In genomic region chr4:17515724-17516407, GRCh38 we compare ENCODE assay signal across 1 cellular context.
TF ChIP-seq lines count a peak whose summit lies in the region.

No MANE protein-coding gene starts in this region.

TF ChIP-seq in HepG2, 621 proteins besides CTCF, POLR2A, EP300 and RAD21 (continued from another document and continues in another):
- TF ChIP-seq ZNF18 (CRISPR knock-in tag; IDR thresholded peaks at IDR 0.05; ENCODE audit: insufficient replicate concordance) (no peak), SOX5 (CRISPR knock-in tag; IDR thresholded peaks at IDR 0.05; ENCODE audit: borderline replicate concordance) (0 out of 2 replicates have a peak, but pooled peaks have one; percentile 20), ADNP (CRISPR knock-in tag; IDR thresholded peaks at IDR 0.05) (peak; percentile 91), TGIF2 (CRISPR knock-in tag; IDR thresholded peaks at IDR 0.05) (peak; percentile 14; the same call in 1 of the 2 replicates), SALL1 (CRISPR knock-in tag; IDR thresholded peaks at IDR 0.05) (peak; percentile 67), HNF4A (CRISPR knock-in tag; IDR thresholded peaks at IDR 0.05) (peak; percentile 38), CHD4 (IDR thresholded peaks at IDR 0.05; ENCODE audit: borderline replicate concordance, low read length) (peak; percentile 97; the same call in 1 of the 2 replicates), ATF7-NPFF (CRISPR knock-in tag; IDR thresholded peaks at IDR 0.05; ENCODE audit: low read depth) (no peak), HMGA1 (CRISPR knock-in tag; conservative IDR thresholded peaks at IDR 0.05) (no peak), ESRRA (CRISPR knock-in tag; IDR thresholded peaks at IDR 0.05; ENCODE audit: low read depth) (peak; percentile 86), THRA (CRISPR knock-in tag; IDR thresholded peaks at IDR 0.05; ENCODE audit: borderline replicate concordance) (peak; percentile 69; the same call in 1 of the 2 replicates), ZNF274 (CRISPR knock-in tag; IDR thresholded peaks at IDR 0.05) (no peak), ATF1 (CRISPR knock-in tag; IDR thresholded peaks at IDR 0.05) (peak; percentile 44; the same call in 1 of the 2 replicates), ARNTL (CRISPR knock-in tag; IDR thresholded peaks at IDR 0.05) (0 out of 2 replicates have a peak, but pooled peaks have one; percentile 33), RARA (CRISPR knock-in tag; IDR thresholded peaks at IDR 0.05) (peak; percentile 77), ARID5B (CRISPR knock-in tag; IDR thresholded peaks at IDR 0.05) (peak; percentile 27; the same call in 1 of the 2 replicates), MED1 (CRISPR knock-in tag; IDR thresholded peaks at IDR 0.05) (peak; percentile 18; the same call in 1 of the 2 replicates), ETV5 (CRISPR knock-in tag; IDR thresholded peaks at IDR 0.05; ENCODE audit: borderline replicate concordance) (peak; percentile 39; the same call in 1 of the 2 replicates), FOXP1 (IDR thresholded peaks at IDR 0.05) (no peak), FOXP1 (CRISPR knock-in tag; IDR thresholded peaks at IDR 0.05) (peak; percentile 3; the same call in 1 of the 2 replicates), ZNF629 (CRISPR knock-in tag; conservative IDR thresholded peaks at IDR 0.05) (peak; percentile 100), ZNF121 (CRISPR knock-in tag; IDR thresholded peaks at IDR 0.05) (peak; percentile 67; the same call in 1 of the 2 replicates), SOX6 (IDR thresholded peaks at IDR 0.05) (no peak), SOX6 (CRISPR knock-in tag; IDR thresholded peaks at IDR 0.05) (peak; percentile 40; the same call in 1 of the 2 replicates), FOXK1 (CRISPR knock-in tag; IDR thresholded peaks at IDR 0.05; ENCODE audit: borderline replicate concordance, low read depth) (peak; percentile 30; the same call in 1 of the 2 replicates), MBNL3 (CRISPR knock-in tag; conservative IDR thresholded peaks at IDR 0.05) (no peak), PPARG (CRISPR knock-in tag; conservative IDR thresholded peaks at IDR 0.05) (0 out of 2 replicates have a peak, but pooled peaks have one; percentile 24), ZNF749 (CRISPR knock-in tag; IDR thresholded peaks at IDR 0.05; ENCODE audit: borderline replicate concordance) (no peak), ZNF24 (IDR thresholded peaks at IDR 0.05) (peak; percentile 63; the same call in 1 of the 2 replicates), NCOR1 (IDR thresholded peaks at IDR 0.05; ENCODE audit: borderline replicate concordance, low read length) (peak; percentile 62; the same call in 1 of the 2 replicates), DPF2 (CRISPR knock-in tag; IDR thresholded peaks at IDR 0.05; ENCODE audit: borderline replicate concordance, low read depth) (0 out of 2 replicates have a peak, but pooled peaks have one; percentile 49), KDM1A (CRISPR knock-in tag; IDR thresholded peaks at IDR 0.05) (peak; percentile 93), KAT2B (IDR thresholded peaks at IDR 0.05; ENCODE audit: borderline replicate concordance, low read depth, low read length) (peak; percentile 31; the same call in 1 of the 2 replicates), ZNF7 (CRISPR knock-in tag; IDR thresholded peaks at IDR 0.05) (peak; percentile 46; the same call in 1 of the 2 replicates), ARID2 (CRISPR knock-in tag; IDR thresholded peaks at IDR 0.05; ENCODE audit: borderline replicate concordance) (no peak), TOE1 (CRISPR knock-in tag; IDR thresholded peaks at IDR 0.05) (no peak), CREM (IDR thresholded peaks at IDR 0.05) (0 out of 2 replicates have a peak, but pooled peaks have one; percentile 30), CREM (CRISPR knock-in tag; IDR thresholded peaks at IDR 0.05) (no peak), PAF1 (CRISPR knock-in tag; IDR thresholded peaks at IDR 0.05) (no peak), ZNF883 (CRISPR knock-in tag; IDR thresholded peaks at IDR 0.05; ENCODE audit: not compliant biosample characterization) (no peak), MLX (CRISPR knock-in tag; IDR thresholded peaks at IDR 0.05) (peak; percentile 17; the same call in 1 of the 2 replicates), ZNF703 (CRISPR knock-in tag; IDR thresholded peaks at IDR 0.05; ENCODE audit: borderline replicate concordance) (no peak), SAP130 (CRISPR knock-in tag; IDR thresholded peaks at IDR 0.05; ENCODE audit: low read depth) (peak; percentile 44; the same call in 1 of the 2 replicates), RXRB (CRISPR knock-in tag; IDR thresholded peaks at IDR 0.05; ENCODE audit: borderline replicate concordance) (peak; percentile 67)
- TF ChIP-seq, protein P1, sequence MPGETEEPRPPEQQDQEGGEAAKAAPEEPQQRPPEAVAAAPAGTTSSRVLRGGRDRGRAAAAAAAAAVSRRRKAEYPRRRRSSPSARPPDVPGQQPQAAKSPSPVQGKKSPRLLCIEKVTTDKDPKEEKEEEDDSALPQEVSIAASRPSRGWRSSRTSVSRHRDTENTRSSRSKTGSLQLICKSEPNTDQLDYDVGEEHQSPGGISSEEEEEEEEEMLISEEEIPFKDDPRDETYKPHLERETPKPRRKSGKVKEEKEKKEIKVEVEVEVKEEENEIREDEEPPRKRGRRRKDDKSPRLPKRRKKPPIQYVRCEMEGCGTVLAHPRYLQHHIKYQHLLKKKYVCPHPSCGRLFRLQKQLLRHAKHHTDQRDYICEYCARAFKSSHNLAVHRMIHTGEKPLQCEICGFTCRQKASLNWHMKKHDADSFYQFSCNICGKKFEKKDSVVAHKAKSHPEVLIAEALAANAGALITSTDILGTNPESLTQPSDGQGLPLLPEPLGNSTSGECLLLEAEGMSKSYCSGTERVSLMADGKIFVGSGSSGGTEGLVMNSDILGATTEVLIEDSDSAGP (CRISPR knock-in tag; IDR thresholded peaks at IDR 0.05; ENCODE audit: borderline replicate concordance), result no peak
- TF ChIP-seq, protein P2, sequence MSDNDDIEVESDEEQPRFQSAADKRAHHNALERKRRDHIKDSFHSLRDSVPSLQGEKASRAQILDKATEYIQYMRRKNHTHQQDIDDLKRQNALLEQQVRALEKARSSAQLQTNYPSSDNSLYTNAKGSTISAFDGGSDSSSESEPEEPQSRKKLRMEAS (IDR thresholded peaks at IDR 0.05), result peak; percentile 54; the same call in 1 of the 2 replicates
- TF ChIP-seq, protein P3, sequence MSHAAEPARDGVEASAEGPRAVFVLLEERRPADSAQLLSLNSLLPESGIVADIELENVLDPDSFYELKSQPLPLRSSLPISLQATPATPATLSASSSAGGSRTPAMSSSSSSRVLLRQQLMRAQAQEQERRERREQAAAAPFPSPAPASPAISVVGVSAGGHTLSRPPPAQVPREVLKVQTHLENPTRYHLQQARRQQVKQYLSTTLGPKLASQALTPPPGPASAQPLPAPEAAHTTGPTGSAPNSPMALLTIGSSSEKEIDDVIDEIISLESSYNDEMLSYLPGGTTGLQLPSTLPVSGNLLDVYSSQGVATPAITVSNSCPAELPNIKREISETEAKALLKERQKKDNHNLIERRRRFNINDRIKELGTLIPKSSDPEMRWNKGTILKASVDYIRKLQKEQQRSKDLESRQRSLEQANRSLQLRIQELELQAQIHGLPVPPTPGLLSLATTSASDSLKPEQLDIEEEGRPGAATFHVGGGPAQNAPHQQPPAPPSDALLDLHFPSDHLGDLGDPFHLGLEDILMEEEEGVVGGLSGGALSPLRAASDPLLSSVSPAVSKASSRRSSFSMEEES (CRISPR knock-in tag; IDR thresholded peaks at IDR 0.05), result peak; percentile 72
- TF ChIP-seq, protein P4, sequence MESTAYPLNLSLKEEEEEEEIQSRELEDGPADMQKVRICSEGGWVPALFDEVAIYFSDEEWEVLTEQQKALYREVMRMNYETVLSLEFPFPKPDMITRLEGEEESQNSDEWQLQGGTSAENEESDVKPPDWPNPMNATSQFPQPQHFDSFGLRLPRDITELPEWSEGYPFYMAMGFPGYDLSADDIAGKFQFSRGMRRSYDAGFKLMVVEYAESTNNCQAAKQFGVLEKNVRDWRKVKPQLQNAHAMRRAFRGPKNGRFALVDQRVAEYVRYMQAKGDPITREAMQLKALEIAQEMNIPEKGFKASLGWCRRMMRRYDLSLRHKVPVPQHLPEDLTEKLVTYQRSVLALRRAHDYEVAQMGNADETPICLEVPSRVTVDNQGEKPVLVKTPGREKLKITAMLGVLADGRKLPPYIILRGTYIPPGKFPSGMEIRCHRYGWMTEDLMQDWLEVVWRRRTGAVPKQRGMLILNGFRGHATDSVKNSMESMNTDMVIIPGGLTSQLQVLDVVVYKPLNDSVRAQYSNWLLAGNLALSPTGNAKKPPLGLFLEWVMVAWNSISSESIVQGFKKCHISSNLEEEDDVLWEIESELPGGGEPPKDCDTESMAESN (CRISPR knock-in tag; conservative IDR thresholded peaks at IDR 0.05), result no peak
- TF ChIP-seq, protein P5, sequence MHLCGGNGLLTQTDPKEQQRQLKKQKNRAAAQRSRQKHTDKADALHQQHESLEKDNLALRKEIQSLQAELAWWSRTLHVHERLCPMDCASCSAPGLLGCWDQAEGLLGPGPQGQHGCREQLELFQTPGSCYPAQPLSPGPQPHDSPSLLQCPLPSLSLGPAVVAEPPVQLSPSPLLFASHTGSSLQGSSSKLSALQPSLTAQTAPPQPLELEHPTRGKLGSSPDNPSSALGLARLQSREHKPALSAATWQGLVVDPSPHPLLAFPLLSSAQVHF (CRISPR knock-in tag; IDR thresholded peaks at IDR 0.05), result no peak
- TF ChIP-seq, protein P6, sequence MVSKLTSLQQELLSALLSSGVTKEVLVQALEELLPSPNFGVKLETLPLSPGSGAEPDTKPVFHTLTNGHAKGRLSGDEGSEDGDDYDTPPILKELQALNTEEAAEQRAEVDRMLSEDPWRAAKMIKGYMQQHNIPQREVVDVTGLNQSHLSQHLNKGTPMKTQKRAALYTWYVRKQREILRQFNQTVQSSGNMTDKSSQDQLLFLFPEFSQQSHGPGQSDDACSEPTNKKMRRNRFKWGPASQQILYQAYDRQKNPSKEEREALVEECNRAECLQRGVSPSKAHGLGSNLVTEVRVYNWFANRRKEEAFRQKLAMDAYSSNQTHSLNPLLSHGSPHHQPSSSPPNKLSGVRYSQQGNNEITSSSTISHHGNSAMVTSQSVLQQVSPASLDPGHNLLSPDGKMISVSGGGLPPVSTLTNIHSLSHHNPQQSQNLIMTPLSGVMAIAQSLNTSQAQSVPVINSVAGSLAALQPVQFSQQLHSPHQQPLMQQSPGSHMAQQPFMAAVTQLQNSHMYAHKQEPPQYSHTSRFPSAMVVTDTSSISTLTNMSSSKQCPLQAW (CRISPR knock-in tag; IDR thresholded peaks at IDR 0.05), result no peak
